ENCODE assay signal across 8 cellular contexts in the genomic region with DNA sequence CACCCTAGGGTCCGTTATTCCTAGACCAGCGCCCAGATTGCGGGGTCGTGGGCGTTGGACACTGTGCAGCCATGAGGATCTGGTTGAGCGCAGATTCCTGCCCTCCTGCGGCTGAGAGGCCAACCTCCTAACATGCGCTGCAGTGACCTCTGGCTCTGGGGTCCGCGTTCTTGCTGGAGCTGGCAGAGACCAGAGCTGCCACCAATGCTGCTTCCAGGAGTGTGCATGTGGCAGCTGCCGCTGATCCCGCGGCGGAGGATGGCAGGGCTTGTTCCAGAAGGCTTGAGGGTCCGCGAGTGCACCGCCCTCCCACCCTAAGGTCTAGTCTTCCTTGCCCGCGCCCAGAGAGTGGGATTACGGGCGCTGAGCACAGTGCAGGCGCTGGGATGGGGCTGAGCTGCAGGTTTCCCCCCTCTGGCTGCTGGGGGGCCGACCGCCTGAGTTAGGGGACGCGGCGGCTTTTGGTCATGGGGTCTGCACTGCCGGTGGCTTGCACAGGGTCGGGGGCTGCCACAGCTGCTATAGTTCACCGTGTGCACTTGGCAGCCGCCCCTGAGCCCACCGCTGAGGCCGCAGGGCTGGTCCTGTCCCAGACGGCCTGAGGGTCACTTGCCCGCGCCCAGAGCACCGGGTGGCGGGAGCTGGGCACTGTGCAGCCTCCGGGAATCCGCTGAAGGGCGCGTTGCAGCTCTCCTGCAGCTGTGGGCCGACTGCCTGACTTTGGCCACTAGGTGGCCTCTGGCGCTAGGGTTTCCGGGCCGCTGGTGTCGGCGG.
DNase-seq lines count a peak whose midpoint lies in the region; ATAC-seq, FAIRE-seq and TF ChIP-seq lines count a peak whose summit lies in the region.

No MANE protein-coding gene starts in this region.

- H3K27me3 Mint-ChIP-seq in dendritic cell treated with granulocyte-macrophage colony-stimulating factor and Interleukin-4, amounts not matched to agents 40 ng/mL and 50 ng/mL, for 4 days = peaks cover 51% of the 10 kb centered on the region

- peaks cover 20% of the 10 kb centered on the region for H3K4me1 ChIP-seq in ACC112 (ENCODE audit: control insufficient read depth, insufficient read depth, low read length, unreplicated experiment)
- H3K4me1 ChIP-seq in liver (ENCODE audit: control insufficient read depth in 4 of 4, insufficient read depth in 4 of 4, low read length in 3 of 4) = peaks cover 6 to 23% (median 15%) of the 10 kb centered on the region in 4 donors

- no peaks in the 10 kb centered on the region for H3K9me3 Mint-ChIP-seq in dendritic cell treated with granulocyte-macrophage colony-stimulating factor and Interleukin-4, amounts not matched to agents 40 ng/mL and 50 ng/mL, for 4 days

- H3K9ac ChIP-seq in liver (ENCODE audit: low read depth in 1 of 2, low read length in 2 of 2) = no peak overlapping the region

- H3K9me3 ChIP-seq in liver (ENCODE audit: control insufficient read depth in 4 of 4, low read length in 3 of 4) = peaks cover 0 to 2% (median 0%) of the 10 kb centered on the region in 4 donors

- intact Hi-C loops in dendritic cell treated with granulocyte-macrophage colony-stimulating factor and Interleukin-4, amounts not matched to agents 40 ng/mL and 50 ng/mL, for 4 days (cut with micrococcal nuclease) = loop anchor here (2.0 to 10.0 kb wide), 3 partner anchors 131 to 521 kb away; no protein-coding TSS in a partner anchor

- H3K27me3 ChIP-seq in ACC112 (ENCODE audit: insufficient read depth, low read length) (peaks cover 8% of the 10 kb centered on the region; the same call in 1 of the 2 replicates), liver (ENCODE audit: control insufficient read depth in 4 of 4, insufficient read depth in 4 of 4, low read length in 3 of 4) (peaks cover 0 to 2% (median 0%) of the 10 kb centered on the region in 4 donors)

- DNase-seq in GM18507 (ENCODE audit: extremely low spot score, insufficient read length, low read depth) (peak; percentile 50), NCI-H2171 (lab: John Stamatoyannopoulos, UW) (peak; percentile 51)
- peak; percentile 80 for DNase-seq in activated CD4-positive, alpha-beta T cell treated with anti-CD3 and anti-CD28 coated beads for 48 hours
- peak; percentile 58 to 59 for DNase-seq in stimulated activated CD4-positive, alpha-beta T cell treated with anti-CD3 and anti-CD28 coated beads, Interleukin-4, amount 100 ng/mL, for 48 hours (ENCODE audit: low read depth in 2 of 2)

- H3K27ac Mint-ChIP-seq in dendritic cell treated with granulocyte-macrophage colony-stimulating factor and Interleukin-4, amounts not matched to agents 40 ng/mL and 50 ng/mL, for 4 days = no peak overlapping the region

- H3K36me3 ChIP-seq in ACC112 (ENCODE audit: insufficient read depth, low read length) = no peaks in the 10 kb centered on the region
- H3K36me3 ChIP-seq in liver (ENCODE audit: control insufficient read depth in 4 of 4, insufficient read depth in 3 of 4, low read depth in 1 of 4, low read length in 3 of 4) = no peaks in the 10 kb centered on the region

- H3K4me3 ChIP-seq in ACC112 (ENCODE audit: low read depth, low read length) (peak overlapping the region; percentile 51), liver (ENCODE audit: low read depth in 1 of 3, low read length in 3 of 3) (peak overlapping the region in 1 of 3 donors; percentile 11)

- peaks cover 49% of the 10 kb centered on the region for H3K4me1 Mint-ChIP-seq in dendritic cell treated with granulocyte-macrophage colony-stimulating factor and Interleukin-4, amounts not matched to agents 40 ng/mL and 50 ng/mL, for 4 days (ENCODE audit: low read depth)

- no peak overlapping the region for H2AFZ ChIP-seq in ACC112 (ENCODE audit: low read length, unreplicated experiment)

- FAIRE-seq in GM18507 (lab: Jason Lieb, UNC) = peak; percentile 26

- no peak overlapping the region for H3K27ac ChIP-seq in ACC112 (ENCODE audit: low read depth, low read length)
- no peak overlapping the region for H3K27ac ChIP-seq in liver (ENCODE audit: low read depth in 1 of 2, low read length in 2 of 2)

- peak; percentile 82 to 88 for TF ChIP-seq RAD21 in liver (IDR thresholded peaks at IDR 0.05)

- H3K4me3 Mint-ChIP-seq in dendritic cell treated with granulocyte-macrophage colony-stimulating factor and Interleukin-4, amounts not matched to agents 40 ng/mL and 50 ng/mL, for 4 days = peak overlapping the region; percentile 37

- H3K79me2 ChIP-seq in ACC112 (ENCODE audit: control insufficient read depth, insufficient read depth, low read length, unreplicated experiment) = no peaks in the 10 kb centered on the region

- H3K36me3 Mint-ChIP-seq in dendritic cell treated with granulocyte-macrophage colony-stimulating factor and Interleukin-4, amounts not matched to agents 40 ng/mL and 50 ng/mL, for 4 days (ENCODE audit: low read depth) = no peaks in the 10 kb centered on the region

- ATAC-seq in HG02973 (IDR thresholded peaks at IDR 0.05; ENCODE audit: unreplicated experiment) = peak; percentile 92

- 3% methylated on average over 48 of the region's 48 CpGs for WGBS in liver

- peak; percentile 72 for TF ChIP-seq CTCF in liver (IDR thresholded peaks at IDR 0.05; ENCODE audit: low read depth, low read length, missing input control)

TF ChIP-seq in liver, 16 proteins besides CTCF, POLR2A, EP300 and RAD21:
- TF ChIP-seq EGR1 (IDR thresholded peaks at IDR 0.05; ENCODE audit: low read depth in 2 of 2) = no peak
